ENCODE assay signal across 16 cellular contexts in the genomic region with DNA sequence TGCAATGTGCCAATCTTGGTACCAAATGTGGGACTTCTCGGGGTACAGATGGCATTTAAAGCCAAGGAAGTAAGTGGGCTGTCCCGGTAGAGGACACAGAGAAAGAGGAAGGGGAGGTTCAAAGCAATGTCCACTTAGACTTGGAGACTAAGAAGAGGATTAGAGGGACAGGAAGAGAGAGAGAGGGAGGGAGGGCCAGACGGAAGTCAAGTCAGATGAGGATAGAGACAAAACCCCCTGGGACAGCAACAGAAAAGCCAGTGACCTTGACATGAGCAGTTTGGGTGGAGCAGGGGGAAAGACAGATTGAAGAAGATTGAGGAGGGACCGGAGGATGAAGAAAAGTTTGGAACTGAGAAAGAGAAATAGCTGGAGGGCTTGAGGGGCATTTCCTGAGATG.
"Had no signal": no experiment of that assay in that cellular context is flagged by ENCODE, and none has a peak within 500 bp of the region (broad histone marks: within the 10 kb centered on the region; RNA-seq: fewer than 3 reads in every experiment).

No MANE protein-coding gene starts in this region.

- H3K4me2 ChIP-seq: smooth muscle cell had no signal

- H3K4me1 ChIP-seq: left lung, pancreas, tibial nerve had no signal

- H3K27me3 Mint-ChIP-seq: activated B cell treated with CpG ODN at 0.5 μM for 24 hours; activated CD4-positive, alpha-beta T cell treated with anti-CD3 and anti-CD28 coated beads, Interleukin-2, amount 10 ng/mL, durations not matched to agents 7 days and 5 days; activated naive CD8-positive, alpha-beta T cell treated with anti-CD3 and anti-CD28 coated beads, Interleukin-2, amount 10 ng/mL, durations not matched to agents 7 days and 5 days had no signal

- H3K4me3 Mint-ChIP-seq: activated B cell treated with CpG ODN at 0.5 μM for 24 hours; activated CD4-positive, alpha-beta T cell treated with anti-CD3 and anti-CD28 coated beads, Interleukin-2, amount 10 ng/mL, durations not matched to agents 7 days and 5 days; activated naive CD8-positive, alpha-beta T cell treated with anti-CD3 and anti-CD28 coated beads, Interleukin-2, amount 10 ng/mL, durations not matched to agents 7 days and 5 days; T-helper 1 cell treated with Interleukin-12 subunit alpha and Interleukin-12 subunit beta and Interleukin-4 antibody, amounts not matched to agents 30 μg/mL and 1 μg/mL, for 36 hours had no signal

- DNase-seq: activated B cell treated with CpG ODN at 0.5 μM for 24 hours; activated CD4-positive, alpha-beta T cell treated with anti-CD3 and anti-CD28 coated beads, Interleukin-2, amount 10 ng/mL, durations not matched to agents 7 days and 5 days; activated effector memory CD4-positive, alpha-beta T cell treated with anti-CD3 and anti-CD28 coated beads, Interleukin-2, amount 50 U/mL, for 16 hours; activated naive CD8-positive, alpha-beta T cell treated with anti-CD3 and anti-CD28 coated beads, Interleukin-2, amount 10 ng/mL, durations not matched to agents 7 days and 5 days; aorta; esophagus squamous epithelium; foreskin fibroblast; head of caudate nucleus; islet precursor cell; left lung; mesendoderm; pancreas; retina had no signal

- H3K27me3 ChIP-seq: esophagus squamous epithelium, left lung, pancreas, tibial nerve had no signal

- H3K4me3 ChIP-seq: esophagus squamous epithelium, left lung, pancreas, smooth muscle cell, tibial nerve had no signal

- ATAC-seq: left lung, pancreas had no signal

- H3K9me3 ChIP-seq: pancreas had no signal

- H3K27ac Mint-ChIP-seq: activated B cell treated with CpG ODN at 0.5 μM for 24 hours; activated CD4-positive, alpha-beta T cell treated with anti-CD3 and anti-CD28 coated beads, Interleukin-2, amount 10 ng/mL, durations not matched to agents 7 days and 5 days; activated naive CD8-positive, alpha-beta T cell treated with anti-CD3 and anti-CD28 coated beads, Interleukin-2, amount 10 ng/mL, durations not matched to agents 7 days and 5 days; T-helper 1 cell treated with Interleukin-12 subunit alpha and Interleukin-12 subunit beta and Interleukin-4 antibody, amounts not matched to agents 30 μg/mL and 1 μg/mL, for 36 hours had no signal

- H3K36me3 ChIP-seq: esophagus squamous epithelium, left lung, pancreas, tibial nerve had no signal

- H3K27ac ChIP-seq: left lung, pancreas, tibial nerve had no signal
